In the genomic region with DNA sequence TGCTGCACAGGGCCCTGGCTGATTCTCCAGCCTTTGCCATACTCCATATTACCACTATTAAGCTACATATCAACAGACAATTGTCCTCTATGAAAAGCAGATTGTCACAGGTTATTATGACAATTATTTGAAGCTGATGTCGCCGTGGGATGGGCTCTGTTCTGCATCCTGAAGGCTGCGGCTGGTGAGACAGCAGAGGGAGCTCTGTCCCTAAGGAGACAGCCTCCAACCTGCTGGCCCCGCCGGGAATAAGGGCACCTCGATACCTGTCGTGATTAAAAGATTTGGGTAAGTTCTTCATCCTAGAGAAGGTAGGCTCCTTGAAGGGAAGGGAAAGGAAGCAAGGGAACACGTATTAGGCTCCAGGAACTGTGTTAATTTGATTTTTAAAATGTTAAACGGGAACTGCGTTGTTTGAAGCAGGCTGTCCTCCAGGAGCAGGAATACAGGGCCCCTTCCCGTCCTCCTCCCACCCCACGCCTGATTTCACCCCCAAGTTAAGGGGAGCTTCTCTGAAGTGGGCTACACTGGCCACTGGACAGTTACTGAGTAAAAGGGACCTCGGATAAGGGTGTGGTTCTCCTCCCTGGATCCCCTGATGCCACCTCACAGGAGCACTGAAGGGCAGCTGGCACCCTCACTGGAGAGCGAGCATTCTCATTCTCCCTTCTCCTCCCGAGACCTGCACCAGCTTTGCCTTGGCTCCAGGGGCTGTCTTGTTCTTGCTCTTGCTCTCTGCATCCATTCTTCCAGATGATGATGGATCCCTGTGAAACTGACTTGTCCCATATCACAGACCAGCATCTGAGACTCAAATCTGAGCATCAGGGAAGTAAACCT, we compare ENCODE assay signal across 1 cellular context.
TF ChIP-seq lines count a peak whose summit lies in the region.

No MANE protein-coding gene starts in this region.

TF ChIP-seq in endothelial cell of umbilical vein, 7 proteins besides CTCF, POLR2A, EP300 and RAD21:
- TF ChIP-seq POLR2AphosphoS5 (IDR thresholded peaks at IDR 0.05; ENCODE audit: insufficient read depth, low read depth, low read length) (no peak), FOS (IDR thresholded peaks at IDR 0.05; ENCODE audit: borderline replicate concordance, insufficient read depth, low read length) (no peak), MYC (IDR thresholded peaks at IDR 0.05; ENCODE audit: low read depth, low read length) (no peak), GATA2 (IDR thresholded peaks at IDR 0.05; ENCODE audit: insufficient read depth, insufficient read length, low read depth, low read length) (no peak), JUN (IDR thresholded peaks at IDR 0.05; ENCODE audit: borderline replicate concordance, insufficient read depth, insufficient read length, low read depth) (no peak), EZH2 (IDR thresholded peaks at IDR 0.05; ENCODE audit: borderline replicate concordance, low read depth, low read length, severe bottlenecking) (no peak)
- TF ChIP-seq, protein P1, sequence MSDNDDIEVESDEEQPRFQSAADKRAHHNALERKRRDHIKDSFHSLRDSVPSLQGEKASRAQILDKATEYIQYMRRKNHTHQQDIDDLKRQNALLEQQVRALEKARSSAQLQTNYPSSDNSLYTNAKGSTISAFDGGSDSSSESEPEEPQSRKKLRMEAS (IDR thresholded peaks at IDR 0.05; ENCODE audit: insufficient read depth, insufficient read length) = no peak
